Comparison of ENCODE assay signal across 1 cellular context in the genomic region with DNA sequence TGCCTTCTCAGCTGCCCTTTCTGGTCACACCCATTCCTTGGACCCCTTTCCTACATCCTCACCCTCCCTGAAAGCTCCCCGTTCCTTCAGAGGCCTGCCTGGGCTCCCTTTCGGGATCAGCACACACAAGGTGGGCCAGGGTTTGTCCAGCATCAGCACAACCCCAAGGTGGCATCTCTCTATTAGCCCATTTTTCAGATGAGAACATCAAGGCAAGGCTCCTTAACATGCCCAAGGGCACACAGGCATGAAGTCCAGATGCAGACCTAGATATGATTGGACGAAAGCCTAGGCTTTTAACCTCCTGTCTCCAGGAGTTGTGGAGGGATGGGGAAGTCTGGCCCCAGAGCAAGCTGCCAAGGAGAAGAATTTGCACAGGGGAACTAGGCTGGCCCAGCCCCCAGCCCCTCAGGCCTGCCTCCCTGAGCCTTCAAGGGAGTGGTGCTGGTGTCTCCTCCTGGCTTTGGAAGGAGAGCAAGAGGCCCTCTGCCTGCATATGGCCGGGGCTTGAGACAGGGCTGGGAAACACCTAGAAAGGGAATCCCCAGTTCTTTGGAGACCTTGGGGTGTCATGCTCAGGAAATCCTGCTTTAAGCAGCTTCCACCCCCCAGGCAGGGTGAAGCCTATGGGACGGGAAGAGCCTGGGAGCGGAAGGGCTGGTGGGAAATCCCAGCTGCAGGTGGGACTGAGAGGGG.
TF ChIP-seq lines count a peak whose summit lies in the region.

No MANE protein-coding gene starts in this region.

TF ChIP-seq in H1, 55 proteins besides CTCF, POLR2A, EP300 and RAD21:
- TF ChIP-seq KDM1A (IDR thresholded peaks at IDR 0.05; ENCODE audit: borderline replicate concordance, low read length) (peak; percentile 60; the same call in 1 of the 2 replicates), CBX8 (IDR thresholded peaks at IDR 0.05; ENCODE audit: borderline replicate concordance, low read depth, low read length) (no peak)
